ENCODE assay signal across 8 cellular contexts in genomic region chr10:28677889-28678686, GRCh38. TPM values are rescaled to one million over a fixed set of nuclear protein-coding genes. Genes with fewer than 3 reads are reported as not detected.
DNase-seq lines count a peak whose midpoint lies in the region; ATAC-seq, FAIRE-seq and TF ChIP-seq lines count a peak whose summit lies in the region.

No MANE protein-coding gene starts in this region.

- H3K27me3 Mint-ChIP-seq in activated CD4-positive, alpha-beta memory T cell treated with anti-CD3 and anti-CD28 coated beads for 36 hours, result peaks cover 52% of the 10 kb centered on the region
- peaks cover 6% of the 10 kb centered on the region for H3K27me3 Mint-ChIP-seq in endothelial cell (ENCODE audit: unreplicated experiment)

- peaks cover 80% of the 10 kb centered on the region for H3K27me3 ChIP-seq in transverse colon

- CTCF ChIA-PET in activated CD4-positive, alpha-beta memory T cell treated with anti-CD3 and anti-CD28 coated beads for 36 hours (lab: Charles Lee), result interaction anchor here (0.6 to 1.9 kb wide), 8 partner anchors 8 to 627 kb away, joined by 3 to 6 read pairs (median 3); no protein-coding TSS in a partner anchor

- DNase-seq in DMS114 treated with DMSO at 0.1 percent for 48 hours (lab: John Stamatoyannopoulos, UW; ENCODE audit: unreplicated experiment) (peak; percentile 30), endothelial cell (ENCODE audit: low spot score) (peak; percentile 56), mucosa of descending colon (peak; percentile 21 to 54 (median 53)), transverse colon (peak; percentile 13), frontal cortex (ENCODE audit: low spot score in 2 of 2) (no peak), 8988T (no peak)
- DNase-seq in activated CD4-positive, alpha-beta memory T cell treated with anti-CD3 and anti-CD28 coated beads for 36 hours, result peak; percentile 24

- peak overlapping the region; percentile 48 for H3K4me3 ChIP-seq in mucosa of descending colon
- peak overlapping the region; percentile 65 to 79 (median 68) for H3K4me3 ChIP-seq in transverse colon

- peak overlapping the region; percentile 71 for H3K4me3 Mint-ChIP-seq in activated CD4-positive, alpha-beta memory T cell treated with anti-CD3 and anti-CD28 coated beads for 36 hours
- H3K4me3 Mint-ChIP-seq in endothelial cell (ENCODE audit: unreplicated experiment), result peak overlapping the region; percentile 97

- intact Hi-C loops in activated CD4-positive, alpha-beta memory T cell treated with anti-CD3 and anti-CD28 coated beads for 36 hours (cut with micrococcal nuclease), result loop anchor here (1.0 to 10.0 kb wide), 5 partner anchors 10 to 933 kb away; partner anchors contain the start of genes MKX and WAC
- intact Hi-C loops in mucosa of descending colon (cut with DNase I, micrococcal nuclease) (no loop called here), transverse colon (cut with DNase I; ENCODE audit: low total_unique reads) (no loop called here)

- peaks cover 26% of the 10 kb centered on the region for H3K4me1 Mint-ChIP-seq in activated CD4-positive, alpha-beta memory T cell treated with anti-CD3 and anti-CD28 coated beads for 36 hours (ENCODE audit: low read depth)
- peaks cover 36% of the 10 kb centered on the region for H3K4me1 Mint-ChIP-seq in endothelial cell (ENCODE audit: unreplicated experiment)

- TF ChIP-seq POLR2A in transverse colon (IDR thresholded peaks at IDR 0.05), result no peak

- in situ Hi-C loops in transverse colon (cut with MboI; ENCODE audit: low pct_ligation_motif_present in 1 of 4, low pct_unique_long_range_greater_than_20kb in 1 of 4, low sequenced_read_pairs in 3 of 4), result loop anchor here in 1 of 4 donors (10.0 kb wide), 1 partner anchor 317 kb away; no protein-coding TSS in a partner anchor

- POLR2A ChIA-PET in activated CD4-positive, alpha-beta memory T cell treated with anti-CD3 and anti-CD28 coated beads for 36 hours (lab: Charles Lee), result no interaction called here

- no peak for TF ChIP-seq CTCF in endothelial cell (IDR thresholded peaks at IDR 0.05; ENCODE audit: unreplicated experiment)
- no peak for TF ChIP-seq CTCF in mucosa of descending colon (IDR thresholded peaks at IDR 0.05)
- TF ChIP-seq CTCF in transverse colon (IDR thresholded peaks at IDR 0.05), result no peak

- WGBS in transverse colon (ENCODE audit: low coverage in 1 of 2), 2 donors, result 5% methylated on average over 32 of the region's 53 CpGs; no CpG with 5 or more reads in 1 of the 2 donors

- H3K4me1 ChIP-seq in mucosa of descending colon (ENCODE audit: low read depth) (peaks cover 31% of the 10 kb centered on the region), transverse colon (peaks cover 0 to 41% (median 35%) of the 10 kb centered on the region in 4 donors)

- H3K36me3 Mint-ChIP-seq in activated CD4-positive, alpha-beta memory T cell treated with anti-CD3 and anti-CD28 coated beads for 36 hours, result no peaks in the 10 kb centered on the region
- H3K36me3 Mint-ChIP-seq in endothelial cell (ENCODE audit: low read depth, unreplicated experiment), result peaks cover 12% of the 10 kb centered on the region

- no peak overlapping the region for H3K27ac Mint-ChIP-seq in activated CD4-positive, alpha-beta memory T cell treated with anti-CD3 and anti-CD28 coated beads for 36 hours
- H3K27ac Mint-ChIP-seq in endothelial cell (ENCODE audit: unreplicated experiment), result peak overlapping the region; percentile 87

- no peak for TF ChIP-seq EP300 in transverse colon (IDR thresholded peaks at IDR 0.05; ENCODE audit: low read depth)

- ATAC-seq in HG03196 (IDR thresholded peaks at IDR 0.05; ENCODE audit: unreplicated experiment), result peak; percentile 4
- ATAC-seq in mucosa of descending colon, result peak; percentile 12

- no peaks in the 10 kb centered on the region for H3K9me3 ChIP-seq in mucosa of descending colon
- H3K9me3 ChIP-seq in transverse colon, result no peaks in the 10 kb centered on the region

- no peaks in the 10 kb centered on the region for H3K36me3 ChIP-seq in mucosa of descending colon (ENCODE audit: low read depth)
- H3K36me3 ChIP-seq in transverse colon, result no peaks in the 10 kb centered on the region

- peak overlapping the region; percentile 60 to 75 (median 70) for H3K27ac ChIP-seq in transverse colon

- no peak for FAIRE-seq in frontal cortex (lab: Jason Lieb, UNC)

- H3K9me3 Mint-ChIP-seq in activated CD4-positive, alpha-beta memory T cell treated with anti-CD3 and anti-CD28 coated beads for 36 hours, result no peaks in the 10 kb centered on the region
- H3K9me3 Mint-ChIP-seq in endothelial cell (ENCODE audit: unreplicated experiment), result no peaks in the 10 kb centered on the region

RNA-seq across cellular contexts. Expression of gene BAMBI, which starts 0.8 kb away (rescaled TPM):
- total RNA-seq in activated CD4-positive, alpha-beta memory T cell treated with anti-CD3 and anti-CD28 coated beads for 36 hours, result under 1 TPM; 0.31 to 0.33 TPM
- 13.3 TPM for total RNA-seq in endothelial cell (ENCODE audit: unreplicated experiment)
- 1 to 10 TPM; 2.7 to 4.4 (median 4.2) TPM for total RNA-seq in mucosa of descending colon
- total RNA-seq in transverse colon, result 1 to 10 TPM in 2 of 4 donors, under 1 TPM in 1, not detected in 1; 1.00 to 3.7 (median 1.2) TPM
- total RNA-seq in frontal cortex, result 4.5 TPM

Comparison
In these comparisons a context has a peak if more than half of its experiments do, and no peak if none do; other contexts are left out.
1. DNase-seq: peak in DMS114 treated with DMSO at 0.1 percent for 48 hours (single experiment), activated CD4-positive, alpha-beta memory T cell treated with anti-CD3 and anti-CD28 coated beads for 36 hours (single experiment), endothelial cell (single experiment), mucosa of descending colon (3 of 3) and transverse colon (single experiment); none in frontal cortex (0 of 2) and 8988T (single experiment).